11 cellular contexts compared by ENCODE assay signal in the genomic region with DNA sequence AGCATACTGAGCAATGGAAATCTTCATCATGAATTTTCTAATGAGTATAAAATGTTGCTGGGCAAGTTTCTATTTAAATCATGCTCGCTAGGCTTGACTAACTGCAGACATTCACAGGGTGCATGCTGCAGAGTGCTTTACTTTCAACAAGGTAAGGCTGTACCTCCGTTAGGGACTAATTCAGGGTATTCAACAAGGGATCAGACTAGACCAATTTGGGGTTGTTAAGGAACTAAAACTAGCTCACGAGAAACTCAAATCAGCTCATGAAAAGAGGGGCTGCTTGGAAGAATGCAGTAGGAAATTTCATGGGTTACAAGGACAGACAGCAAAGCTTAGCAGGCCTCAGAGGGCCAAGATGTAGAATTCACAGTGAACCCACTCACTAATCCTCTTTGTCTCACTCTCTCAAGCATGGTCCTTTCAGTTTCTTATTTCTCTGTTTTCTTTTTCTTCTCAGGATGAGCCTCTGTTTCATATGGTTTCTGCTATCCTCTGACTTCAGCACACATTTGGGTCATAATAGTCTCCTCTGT. TPM values are rescaled to one million over a fixed set of nuclear protein-coding genes. Genes with fewer than 3 reads are reported as not detected.
DNase-seq lines count a peak whose midpoint lies in the region; ATAC-seq and TF ChIP-seq lines count a peak whose summit lies in the region.
"Had no signal": no experiment of that assay in that cellular context is flagged by ENCODE, and none has a peak within 500 bp of the region (broad histone marks: within the 10 kb centered on the region; RNA-seq: fewer than 3 reads in every experiment).

No MANE protein-coding gene starts in this region.

- no peaks in the 10 kb centered on the region for H3K4me1 ChIP-seq in Peyer's patch

- no peak for TF ChIP-seq CTCF in Peyer's patch (IDR thresholded peaks at IDR 0.05)

- H3K9me3 ChIP-seq in Peyer's patch: peaks cover 0 to under 1% (median 0%) of the 10 kb centered on the region in 4 donors

- no peak for TF ChIP-seq POLR2A in Peyer's patch (IDR thresholded peaks at IDR 0.05)

- ATAC-seq in GM18519 (IDR thresholded peaks at IDR 0.05; ENCODE audit: low FRiP score, unreplicated experiment) (peak; percentile 66), GM21717 (IDR thresholded peaks at IDR 0.05; ENCODE audit: unreplicated experiment) (peak; percentile 70), HG03442 (IDR thresholded peaks at IDR 0.05; ENCODE audit: unreplicated experiment) (peak; percentile 61), esophagus mucosa (peak; percentile 57)

- no peak for DNase-seq in DMS 273 (lab: John Stamatoyannopoulos, UW; ENCODE audit: unreplicated experiment)
- DNase-seq in Peyer's patch: no peak
- no peak for DNase-seq in stimulated activated CD8-positive, alpha-beta memory T cell treated with anti-CD3 and anti-CD28 coated beads, Interleukin-4, amount 100 ng/mL, for 48 hours
- no peak for DNase-seq in HK-2 (ENCODE audit: unreplicated experiment)
- DNase-seq: activated T-cell treated with anti-CD3 and anti-CD28 coated beads, Interleukin-2, amount 50 U/mL, for 1 hour had no signal

- H3K4me3 ChIP-seq in Peyer's patch: no peak overlapping the region

- H3K27ac ChIP-seq in Peyer's patch: peak overlapping the region in 1 of 4 donors; percentile 35

- H3K27me3 ChIP-seq in Peyer's patch: no peaks in the 10 kb centered on the region

- no peaks in the 10 kb centered on the region for H3K36me3 ChIP-seq in Peyer's patch

RNA-seq across cellular contexts. Expression of gene MYO3B, which starts 2.2 kb away (rescaled TPM):
- total RNA-seq in esophagus mucosa: 0.24 TPM
- not detected for total RNA-seq in Peyer's patch
- total RNA-seq: HT1080, lung microvascular endothelial cell had no signal
